In the genomic region with DNA sequence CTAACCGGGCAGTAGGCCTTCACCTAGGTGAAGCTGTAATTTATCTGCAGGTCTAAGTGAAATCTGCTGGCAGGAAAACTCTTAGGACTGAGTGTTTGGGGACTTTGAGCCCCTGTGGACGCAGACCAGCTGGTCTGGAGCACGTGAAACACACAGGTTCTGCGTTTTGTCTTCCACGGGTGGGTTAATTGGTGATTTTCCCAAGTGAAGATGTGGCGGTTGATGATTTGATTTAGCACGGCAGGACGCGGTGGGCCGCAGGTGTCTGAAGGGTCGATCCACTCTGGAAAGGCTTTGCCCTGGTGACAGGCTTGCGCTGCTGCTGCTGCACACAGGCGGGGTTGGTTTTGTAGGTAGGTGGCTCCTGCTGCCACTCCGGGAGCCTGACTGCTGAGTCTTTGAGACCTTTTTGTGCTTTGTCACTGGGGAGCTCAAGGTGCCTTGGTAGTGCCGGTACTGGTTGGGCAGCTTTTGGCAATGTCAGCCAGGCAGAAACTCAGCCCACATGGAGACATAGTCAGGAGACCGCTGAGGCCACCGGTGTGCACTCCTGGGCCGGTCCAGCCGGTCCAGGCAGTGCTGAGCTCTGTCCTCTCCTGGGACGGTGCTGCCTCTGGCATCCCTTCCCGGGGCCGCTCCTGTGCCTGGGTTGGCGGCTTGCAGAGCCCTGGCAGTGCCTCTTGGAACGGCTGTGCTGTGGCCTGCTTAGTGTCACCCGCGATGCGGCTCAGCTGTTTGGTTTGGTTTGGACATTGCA, we compare ENCODE assay signal across 1 cellular context.
A peak's percentile ranks its signal among the peaks of the same experiment; 100 is the strongest.
TF ChIP-seq lines count a peak whose summit lies in the region.

No MANE protein-coding gene starts in this region.

TF ChIP-seq in HepG2, 621 proteins besides CTCF, POLR2A, EP300 and RAD21 (continued from another document and continues in another):
- TF ChIP-seq, protein P1, sequence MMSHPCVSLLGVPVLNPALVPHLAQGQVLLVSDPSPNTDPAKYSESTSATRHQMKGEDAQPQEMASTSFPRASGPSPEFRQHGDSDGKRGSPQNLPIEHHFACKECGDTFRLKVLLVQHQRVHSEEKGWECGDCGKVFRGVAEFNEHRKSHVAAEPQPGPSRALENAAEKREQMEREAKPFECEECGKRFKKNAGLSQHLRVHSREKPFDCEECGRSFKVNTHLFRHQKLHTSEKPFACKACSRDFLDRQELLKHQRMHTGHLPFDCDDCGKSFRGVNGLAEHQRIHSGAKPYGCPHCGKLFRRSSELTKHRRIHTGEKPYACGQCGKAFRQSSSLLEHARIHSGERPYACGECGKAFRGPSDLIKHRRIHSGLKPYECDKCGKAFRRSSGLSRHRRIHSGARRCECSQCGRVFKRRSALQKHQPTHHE (CRISPR knock-in tag; IDR thresholded peaks at IDR 0.05; ENCODE audit: borderline replicate concordance): no peak
- TF ChIP-seq ZFP36 (IDR thresholded peaks at IDR 0.05; ENCODE audit: borderline replicate concordance, low read depth, low read length, partially characterized antibody) (no peak), U2AF2 (IDR thresholded peaks at IDR 0.05; ENCODE audit: low read depth, low read length) (no peak), ZNF138 (CRISPR knock-in tag; IDR thresholded peaks at IDR 0.05; ENCODE audit: low read depth) (no peak), RFX1 (IDR thresholded peaks at IDR 0.05) (no peak), ZNF12 (CRISPR knock-in tag; IDR thresholded peaks at IDR 0.05) (no peak), ZNF788 (CRISPR knock-in tag; IDR thresholded peaks at IDR 0.05; ENCODE audit: borderline replicate concordance) (no peak), GABPB1 (CRISPR knock-in tag; IDR thresholded peaks at IDR 0.05) (peak; percentile 37; the same call in 1 of the 2 replicates), NFKBIZ (CRISPR knock-in tag; IDR thresholded peaks at IDR 0.05) (no peak), ZNF235 (CRISPR knock-in tag; IDR thresholded peaks at IDR 0.05; ENCODE audit: borderline replicate concordance) (no peak), MXI1 (IDR thresholded peaks at IDR 0.05; ENCODE audit: borderline replicate concordance, low read depth, low read length) (0 out of 3 replicates have a peak, but pooled peaks have one; percentile 25), ZNF274 (CRISPR knock-in tag; IDR thresholded peaks at IDR 0.05) (no peak), ZNF619 (CRISPR knock-in tag; IDR thresholded peaks at IDR 0.05) (no peak), PRPF4 (IDR thresholded peaks at IDR 0.05; ENCODE audit: low read depth, low read length, poor library complexity, severe bottlenecking) (peak; percentile 24), TRIM24 (CRISPR knock-in tag; IDR thresholded peaks at IDR 0.05) (no peak), ZNF260 (CRISPR knock-in tag; IDR thresholded peaks at IDR 0.05; ENCODE audit: borderline replicate concordance, low read depth) (0 out of 2 replicates have a peak, but pooled peaks have one; percentile 57), CHCHD3 (CRISPR knock-in tag; IDR thresholded peaks at IDR 0.05) (no peak), FOXA1 (IDR thresholded peaks at IDR 0.05) (no peak), FOXA1 (CRISPR knock-in tag; IDR thresholded peaks at IDR 0.05) (peak; percentile 3; the same call in 1 of the 2 replicates), TGIF2 (CRISPR knock-in tag; IDR thresholded peaks at IDR 0.05) (no peak; the same call in 1 of the 2 replicates), ZNF292 (CRISPR knock-in tag; IDR thresholded peaks at IDR 0.05; ENCODE audit: borderline replicate concordance, low read depth) (no peak), FOSL1 (CRISPR knock-in tag; IDR thresholded peaks at IDR 0.05; ENCODE audit: borderline replicate concordance) (no peak), ZNF34 (CRISPR knock-in tag; IDR thresholded peaks at IDR 0.05; ENCODE audit: borderline replicate concordance) (no peak), JDP2 (CRISPR knock-in tag; IDR thresholded peaks at IDR 0.05; ENCODE audit: borderline replicate concordance) (no peak), KDM3A (CRISPR knock-in tag; IDR thresholded peaks at IDR 0.05; ENCODE audit: low read depth) (no peak), HDAC1 (CRISPR knock-in tag; IDR thresholded peaks at IDR 0.05) (peak; percentile 72), ZC3H13 (CRISPR knock-in tag; IDR thresholded peaks at IDR 0.05) (0 out of 2 replicates have a peak, but pooled peaks have one; percentile 29)
- TF ChIP-seq, protein P2, sequence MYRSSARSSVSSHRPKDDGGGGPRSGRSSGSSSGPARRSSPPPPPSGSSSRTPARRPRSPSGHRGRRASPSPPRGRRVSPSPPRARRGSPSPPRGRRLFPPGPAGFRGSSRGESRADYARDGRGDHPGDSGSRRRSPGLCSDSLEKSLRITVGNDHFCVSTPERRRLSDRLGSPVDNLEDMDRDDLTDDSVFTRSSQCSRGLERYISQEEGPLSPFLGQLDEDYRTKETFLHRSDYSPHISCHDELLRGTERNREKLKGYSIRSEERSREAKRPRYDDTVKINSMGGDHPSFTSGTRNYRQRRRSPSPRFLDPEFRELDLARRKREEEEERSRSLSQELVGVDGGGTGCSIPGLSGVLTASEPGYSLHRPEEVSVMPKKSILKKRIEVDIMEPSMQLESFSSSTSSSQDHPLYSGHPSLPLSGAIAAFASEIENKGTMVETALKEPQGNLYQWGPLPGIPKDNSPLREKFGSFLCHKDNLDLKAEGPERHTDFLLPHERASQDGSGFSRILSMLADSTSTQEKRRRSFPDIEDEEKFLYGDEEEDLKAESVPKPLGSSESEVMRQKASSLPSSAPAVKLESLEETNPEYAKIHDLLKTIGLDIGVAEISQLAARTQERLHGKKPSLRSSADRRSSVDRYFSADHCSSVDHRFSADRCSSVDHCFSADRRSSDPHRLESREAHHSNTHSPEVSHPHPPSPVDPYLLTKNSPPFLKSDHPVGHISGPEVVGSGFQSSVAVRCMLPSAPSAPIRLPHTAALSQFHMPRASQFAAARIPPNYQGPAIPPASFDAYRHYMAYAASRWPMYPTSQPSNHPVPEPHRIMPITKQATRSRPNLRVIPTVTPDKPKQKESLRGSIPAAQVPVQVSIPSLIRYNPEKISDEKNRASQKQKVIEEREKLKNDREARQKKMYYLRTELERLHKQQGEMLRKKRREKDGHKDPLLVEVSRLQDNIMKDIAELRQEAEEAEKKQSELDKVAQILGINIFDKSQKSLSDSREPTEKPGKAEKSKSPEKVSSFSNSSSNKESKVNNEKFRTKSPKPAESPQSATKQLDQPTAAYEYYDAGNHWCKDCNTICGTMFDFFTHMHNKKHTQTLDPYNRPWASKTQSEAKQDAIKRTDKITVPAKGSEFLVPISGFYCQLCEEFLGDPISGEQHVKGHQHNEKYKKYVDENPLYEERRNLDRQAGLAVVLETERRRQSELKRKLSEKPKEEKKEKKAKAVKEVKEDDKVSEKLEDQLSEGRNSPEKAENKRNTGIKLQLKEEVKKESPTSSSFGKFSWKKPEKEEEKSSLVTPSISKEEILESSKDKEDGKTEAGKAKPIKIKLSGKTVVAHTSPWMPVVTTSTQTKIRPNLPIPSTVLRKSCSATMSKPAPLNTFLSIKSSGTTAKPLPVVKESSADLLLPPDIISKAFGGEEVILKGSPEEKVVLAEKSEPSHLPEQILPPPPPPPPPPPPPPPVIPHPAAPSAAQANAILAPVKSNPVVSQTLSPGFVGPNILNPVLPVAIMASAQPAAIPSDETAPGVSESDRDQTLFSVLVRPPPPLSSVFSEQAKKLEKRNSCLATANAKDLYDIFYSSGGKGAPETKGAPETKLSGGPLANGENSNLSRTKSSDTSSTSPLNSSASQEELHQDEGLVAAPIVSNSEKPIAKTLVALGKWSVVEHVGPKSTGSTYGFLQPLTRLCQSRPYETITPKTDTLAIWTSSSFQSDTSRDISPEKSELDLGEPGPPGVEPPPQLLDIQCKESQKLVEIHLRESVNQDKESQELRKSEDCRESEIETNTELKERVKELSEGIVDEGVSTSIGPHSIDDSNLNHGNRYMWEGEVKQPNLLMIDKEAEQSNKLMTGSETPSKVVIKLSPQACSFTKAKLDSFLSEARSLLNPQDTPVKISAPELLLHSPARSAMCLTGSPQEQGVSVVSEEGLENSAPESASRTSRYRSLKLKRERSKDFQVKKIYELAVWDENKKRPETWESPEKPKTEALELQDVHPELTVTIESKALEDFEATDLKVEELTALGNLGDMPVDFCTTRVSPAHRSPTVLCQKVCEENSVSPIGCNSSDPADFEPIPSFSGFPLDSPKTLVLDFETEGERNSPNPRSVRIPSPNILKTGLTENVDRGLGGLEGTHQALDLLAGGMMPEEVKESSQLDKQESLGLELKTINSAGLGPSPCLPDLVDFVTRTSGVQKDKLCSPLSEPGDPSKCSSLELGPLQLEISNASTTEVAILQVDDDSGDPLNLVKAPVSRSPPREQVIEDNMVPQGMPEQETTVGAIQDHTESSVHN (CRISPR knock-in tag; IDR thresholded peaks at IDR 0.05): no peak
- TF ChIP-seq, protein P3, sequence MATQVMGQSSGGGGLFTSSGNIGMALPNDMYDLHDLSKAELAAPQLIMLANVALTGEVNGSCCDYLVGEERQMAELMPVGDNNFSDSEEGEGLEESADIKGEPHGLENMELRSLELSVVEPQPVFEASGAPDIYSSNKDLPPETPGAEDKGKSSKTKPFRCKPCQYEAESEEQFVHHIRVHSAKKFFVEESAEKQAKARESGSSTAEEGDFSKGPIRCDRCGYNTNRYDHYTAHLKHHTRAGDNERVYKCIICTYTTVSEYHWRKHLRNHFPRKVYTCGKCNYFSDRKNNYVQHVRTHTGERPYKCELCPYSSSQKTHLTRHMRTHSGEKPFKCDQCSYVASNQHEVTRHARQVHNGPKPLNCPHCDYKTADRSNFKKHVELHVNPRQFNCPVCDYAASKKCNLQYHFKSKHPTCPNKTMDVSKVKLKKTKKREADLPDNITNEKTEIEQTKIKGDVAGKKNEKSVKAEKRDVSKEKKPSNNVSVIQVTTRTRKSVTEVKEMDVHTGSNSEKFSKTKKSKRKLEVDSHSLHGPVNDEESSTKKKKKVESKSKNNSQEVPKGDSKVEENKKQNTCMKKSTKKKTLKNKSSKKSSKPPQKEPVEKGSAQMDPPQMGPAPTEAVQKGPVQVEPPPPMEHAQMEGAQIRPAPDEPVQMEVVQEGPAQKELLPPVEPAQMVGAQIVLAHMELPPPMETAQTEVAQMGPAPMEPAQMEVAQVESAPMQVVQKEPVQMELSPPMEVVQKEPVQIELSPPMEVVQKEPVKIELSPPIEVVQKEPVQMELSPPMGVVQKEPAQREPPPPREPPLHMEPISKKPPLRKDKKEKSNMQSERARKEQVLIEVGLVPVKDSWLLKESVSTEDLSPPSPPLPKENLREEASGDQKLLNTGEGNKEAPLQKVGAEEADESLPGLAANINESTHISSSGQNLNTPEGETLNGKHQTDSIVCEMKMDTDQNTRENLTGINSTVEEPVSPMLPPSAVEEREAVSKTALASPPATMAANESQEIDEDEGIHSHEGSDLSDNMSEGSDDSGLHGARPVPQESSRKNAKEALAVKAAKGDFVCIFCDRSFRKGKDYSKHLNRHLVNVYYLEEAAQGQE (IDR thresholded peaks at IDR 0.05; ENCODE audit: borderline replicate concordance in 1 of 2, low read depth in 1 of 2, low read length in 2 of 2): no peak
- TF ChIP-seq, protein P4, sequence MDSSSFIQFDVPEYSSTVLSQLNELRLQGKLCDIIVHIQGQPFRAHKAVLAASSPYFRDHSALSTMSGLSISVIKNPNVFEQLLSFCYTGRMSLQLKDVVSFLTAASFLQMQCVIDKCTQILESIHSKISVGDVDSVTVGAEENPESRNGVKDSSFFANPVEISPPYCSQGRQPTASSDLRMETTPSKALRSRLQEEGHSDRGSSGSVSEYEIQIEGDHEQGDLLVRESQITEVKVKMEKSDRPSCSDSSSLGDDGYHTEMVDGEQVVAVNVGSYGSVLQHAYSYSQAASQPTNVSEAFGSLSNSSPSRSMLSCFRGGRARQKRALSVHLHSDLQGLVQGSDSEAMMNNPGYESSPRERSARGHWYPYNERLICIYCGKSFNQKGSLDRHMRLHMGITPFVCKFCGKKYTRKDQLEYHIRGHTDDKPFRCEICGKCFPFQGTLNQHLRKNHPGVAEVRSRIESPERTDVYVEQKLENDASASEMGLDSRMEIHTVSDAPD (CRISPR knock-in tag; IDR thresholded peaks at IDR 0.05): peak; percentile 85; the same call in 1 of the 2 replicates
- TF ChIP-seq, protein P5, sequence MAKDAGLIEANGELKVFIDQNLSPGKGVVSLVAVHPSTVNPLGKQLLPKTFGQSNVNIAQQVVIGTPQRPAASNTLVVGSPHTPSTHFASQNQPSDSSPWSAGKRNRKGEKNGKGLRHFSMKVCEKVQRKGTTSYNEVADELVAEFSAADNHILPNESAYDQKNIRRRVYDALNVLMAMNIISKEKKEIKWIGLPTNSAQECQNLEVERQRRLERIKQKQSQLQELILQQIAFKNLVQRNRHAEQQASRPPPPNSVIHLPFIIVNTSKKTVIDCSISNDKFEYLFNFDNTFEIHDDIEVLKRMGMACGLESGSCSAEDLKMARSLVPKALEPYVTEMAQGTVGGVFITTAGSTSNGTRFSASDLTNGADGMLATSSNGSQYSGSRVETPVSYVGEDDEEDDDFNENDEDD (CRISPR knock-in tag; IDR thresholded peaks at IDR 0.05; ENCODE audit: borderline replicate concordance): no peak
- TF ChIP-seq, protein P6, sequence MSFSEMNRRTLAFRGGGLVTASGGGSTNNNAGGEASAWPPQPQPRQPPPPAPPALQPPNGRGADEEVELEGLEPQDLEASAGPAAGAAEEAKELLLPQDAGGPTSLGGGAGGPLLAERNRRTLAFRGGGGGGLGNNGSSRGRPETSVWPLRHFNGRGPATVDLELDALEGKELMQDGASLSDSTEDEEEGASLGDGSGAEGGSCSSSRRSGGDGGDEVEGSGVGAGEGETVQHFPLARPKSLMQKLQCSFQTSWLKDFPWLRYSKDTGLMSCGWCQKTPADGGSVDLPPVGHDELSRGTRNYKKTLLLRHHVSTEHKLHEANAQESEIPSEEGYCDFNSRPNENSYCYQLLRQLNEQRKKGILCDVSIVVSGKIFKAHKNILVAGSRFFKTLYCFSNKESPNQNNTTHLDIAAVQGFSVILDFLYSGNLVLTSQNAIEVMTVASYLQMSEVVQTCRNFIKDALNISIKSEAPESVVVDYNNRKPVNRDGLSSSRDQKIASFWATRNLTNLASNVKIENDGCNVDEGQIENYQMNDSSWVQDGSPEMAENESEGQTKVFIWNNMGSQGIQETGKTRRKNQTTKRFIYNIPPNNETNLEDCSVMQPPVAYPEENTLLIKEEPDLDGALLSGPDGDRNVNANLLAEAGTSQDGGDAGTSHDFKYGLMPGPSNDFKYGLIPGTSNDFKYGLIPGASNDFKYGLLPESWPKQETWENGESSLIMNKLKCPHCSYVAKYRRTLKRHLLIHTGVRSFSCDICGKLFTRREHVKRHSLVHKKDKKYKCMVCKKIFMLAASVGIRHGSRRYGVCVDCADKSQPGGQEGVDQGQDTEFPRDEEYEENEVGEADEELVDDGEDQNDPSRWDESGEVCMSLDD (CRISPR knock-in tag; IDR thresholded peaks at IDR 0.05; ENCODE audit: borderline replicate concordance): no peak
- TF ChIP-seq, protein P7, sequence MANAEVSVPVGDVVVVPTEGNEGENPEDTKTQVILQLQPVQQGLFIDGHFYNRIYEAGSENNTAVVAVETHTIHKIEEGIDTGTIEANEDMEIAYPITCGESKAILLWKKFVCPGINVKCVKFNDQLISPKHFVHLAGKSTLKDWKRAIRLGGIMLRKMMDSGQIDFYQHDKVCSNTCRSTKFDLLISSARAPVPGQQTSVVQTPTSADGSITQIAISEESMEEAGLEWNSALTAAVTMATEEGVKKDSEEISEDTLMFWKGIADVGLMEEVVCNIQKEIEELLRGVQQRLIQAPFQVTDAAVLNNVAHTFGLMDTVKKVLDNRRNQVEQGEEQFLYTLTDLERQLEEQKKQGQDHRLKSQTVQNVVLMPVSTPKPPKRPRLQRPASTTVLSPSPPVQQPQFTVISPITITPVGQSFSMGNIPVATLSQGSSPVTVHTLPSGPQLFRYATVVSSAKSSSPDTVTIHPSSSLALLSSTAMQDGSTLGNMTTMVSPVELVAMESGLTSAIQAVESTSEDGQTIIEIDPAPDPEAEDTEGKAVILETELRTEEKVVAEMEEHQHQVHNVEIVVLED (CRISPR knock-in tag; IDR thresholded peaks at IDR 0.05; ENCODE audit: borderline replicate concordance): no peak
